In the genomic region with DNA sequence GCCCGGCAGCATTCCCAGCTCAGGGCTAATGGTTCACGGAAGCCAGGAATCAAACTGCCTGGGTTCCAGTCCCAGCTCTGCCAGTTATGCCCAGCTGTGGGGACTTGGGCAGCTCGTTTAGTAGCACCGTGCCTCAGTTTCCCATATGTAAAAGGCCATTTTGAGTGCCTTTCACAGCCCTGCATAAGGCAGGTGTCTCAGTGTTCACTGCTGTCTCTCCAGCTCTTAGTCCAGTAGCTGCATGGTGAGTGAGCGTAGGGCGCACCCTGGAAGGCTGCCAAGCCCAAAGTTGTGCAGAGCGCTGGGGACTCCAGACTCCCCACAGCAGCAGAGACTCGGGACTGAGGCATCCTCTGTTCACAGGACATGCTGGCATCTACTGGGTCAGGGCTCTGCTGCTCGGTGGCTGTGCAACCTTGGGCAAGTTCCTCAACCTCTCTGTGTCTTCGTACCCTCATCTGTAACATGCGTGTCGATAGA, we compare ENCODE assay signal across 12 cellular contexts. TPM values are rescaled to one million over a fixed set of nuclear protein-coding genes. Genes with fewer than 3 reads are reported as not detected.
DNase-seq lines count a peak whose midpoint lies in the region; ATAC-seq lines count a peak whose summit lies in the region.
"Had no signal": no experiment of that assay in that cellular context is flagged by ENCODE, and none has a peak within 500 bp of the region (broad histone marks: within the 10 kb centered on the region; RNA-seq: fewer than 3 reads in every experiment).

No MANE protein-coding gene starts in this region.

- H3K4me3 Mint-ChIP-seq in stimulated activated naive CD8-positive, alpha-beta T cell treated with anti-CD3 and anti-CD28 coated beads, Interleukin-15, amount 100 ng/mL, for 72 hours: no peak overlapping the region
- H3K4me3 Mint-ChIP-seq in activated T-helper 17 cell treated with anti-CD3 and anti-CD28 coated beads, Interleukin-2, amount 50 U/mL, for 72 hours: no peak overlapping the region
- H3K4me3 Mint-ChIP-seq: activated B cell treated with CpG ODN at 0.5 μM for 24 hours, B cell had no signal

- H3K4me1 Mint-ChIP-seq in stimulated activated naive CD8-positive, alpha-beta T cell treated with anti-CD3 and anti-CD28 coated beads, Interleukin-15, amount 100 ng/mL, for 72 hours: peaks cover 58% of the 10 kb centered on the region
- peaks cover 14% of the 10 kb centered on the region for H3K4me1 Mint-ChIP-seq in activated T-helper 17 cell treated with anti-CD3 and anti-CD28 coated beads, Interleukin-2, amount 50 U/mL, for 72 hours

- H3K9me3 Mint-ChIP-seq in stimulated activated naive CD8-positive, alpha-beta T cell treated with anti-CD3 and anti-CD28 coated beads, Interleukin-15, amount 100 ng/mL, for 72 hours: no peaks in the 10 kb centered on the region
- no peaks in the 10 kb centered on the region for H3K9me3 Mint-ChIP-seq in activated T-helper 17 cell treated with anti-CD3 and anti-CD28 coated beads, Interleukin-2, amount 50 U/mL, for 72 hours
- H3K9me3 Mint-ChIP-seq: activated B cell treated with CpG ODN at 0.5 μM for 24 hours, nephron had no signal

- H3K27me3 Mint-ChIP-seq in stimulated activated naive CD8-positive, alpha-beta T cell treated with anti-CD3 and anti-CD28 coated beads, Interleukin-15, amount 100 ng/mL, for 72 hours: no peaks in the 10 kb centered on the region
- H3K27me3 Mint-ChIP-seq in activated T-helper 17 cell treated with anti-CD3 and anti-CD28 coated beads, Interleukin-2, amount 50 U/mL, for 72 hours: no peaks in the 10 kb centered on the region
- H3K27me3 Mint-ChIP-seq: activated B cell treated with CpG ODN at 0.5 μM for 24 hours, B cell had no signal

- H3K36me3 Mint-ChIP-seq in activated T-helper 17 cell treated with anti-CD3 and anti-CD28 coated beads, Interleukin-2, amount 50 U/mL, for 72 hours (ENCODE audit: low read depth): peaks cover 61% of the 10 kb centered on the region

- no peak for DNase-seq in stimulated activated naive CD8-positive, alpha-beta T cell treated with anti-CD3 and anti-CD28 coated beads, Interleukin-15, Interleukin-2, amounts not matched to agents 100 U/mL and 50 U/mL, for 24 hours
- DNase-seq in stimulated activated naive CD8-positive, alpha-beta T cell treated with anti-CD3 and anti-CD28 coated beads, Interleukin-15, amount 100 ng/mL, for 72 hours: no peak
- DNase-seq in COLO668 (lab: John Stamatoyannopoulos, UW; ENCODE audit: unreplicated experiment): no peak
- DNase-seq: activated B cell treated with CpG ODN at 0.5 μM for 24 hours, sigmoid colon had no signal

- no peak overlapping the region for H3K27ac Mint-ChIP-seq in stimulated activated naive CD8-positive, alpha-beta T cell treated with anti-CD3 and anti-CD28 coated beads, Interleukin-15, amount 100 ng/mL, for 72 hours
- H3K27ac Mint-ChIP-seq in activated T-helper 17 cell treated with anti-CD3 and anti-CD28 coated beads, Interleukin-2, amount 50 U/mL, for 72 hours: peak overlapping the region; percentile 75

- ATAC-seq in stimulated activated naive CD8-positive, alpha-beta T cell treated with anti-CD3 and anti-CD28 coated beads, Interleukin-15, Interleukin-2, amounts not matched to agents 100 U/mL and 50 U/mL, for 24 hours: peak; percentile 32
- no peak for ATAC-seq in stimulated activated naive CD8-positive, alpha-beta T cell treated with anti-CD3 and anti-CD28 coated beads, Interleukin-15, amount 100 ng/mL, for 72 hours
- no peak for ATAC-seq in activated T-helper 17 cell treated with anti-CD3 and anti-CD28 coated beads, Interleukin-2, amount 50 U/mL, for 72 hours (replicated peaks)
- ATAC-seq in GM19351 (IDR thresholded peaks at IDR 0.05; ENCODE audit: unreplicated experiment) (no peak), GM21381 (IDR thresholded peaks at IDR 0.05; ENCODE audit: unreplicated experiment) (no peak)

RNA-seq across cellular contexts. Expression of a gene that starts 5.5 kb away (rescaled TPM):
- 1,000 to 10,000 TPM; 2,155 to 2,438 TPM for total RNA-seq in activated T-helper 17 cell treated with anti-CD3 and anti-CD28 coated beads, Interleukin-2, amount 50 U/mL, for 72 hours

RNA-seq across cellular contexts. Expression of a gene that starts 7.1 kb away (rescaled TPM):
- 10 to 100 TPM in 1 of 2 donors, 1 to 10 TPM in 1; 7.2 to 11.5 TPM for total RNA-seq in activated T-helper 17 cell treated with anti-CD3 and anti-CD28 coated beads, Interleukin-2, amount 50 U/mL, for 72 hours

RNA-seq across cellular contexts. Expression of a gene that starts 14.6 kb away (rescaled TPM):
- total RNA-seq in activated T-helper 17 cell treated with anti-CD3 and anti-CD28 coated beads, Interleukin-2, amount 50 U/mL, for 72 hours: not detected
- total RNA-seq: activated B cell treated with CpG ODN at 0.5 μM for 24 hours, B cell, esophagus muscularis mucosa, hepatocyte, sigmoid colon had no signal

RNA-seq across cellular contexts. Expression of a gene that starts 16.4 kb away (rescaled TPM):
- total RNA-seq in activated T-helper 17 cell treated with anti-CD3 and anti-CD28 coated beads, Interleukin-2, amount 50 U/mL, for 72 hours: 100 to 1,000 TPM; 183 to 343 TPM

RNA-seq across cellular contexts. Expression of a gene that starts 21.0 kb away (rescaled TPM):
- total RNA-seq in activated T-helper 17 cell treated with anti-CD3 and anti-CD28 coated beads, Interleukin-2, amount 50 U/mL, for 72 hours: under 1 TPM; 0.15 to 0.95 TPM
- total RNA-seq: activated B cell treated with CpG ODN at 0.5 μM for 24 hours, B cell had no signal
